Comparison of ENCODE assay signal across 28 cellular contexts in the genomic region with DNA sequence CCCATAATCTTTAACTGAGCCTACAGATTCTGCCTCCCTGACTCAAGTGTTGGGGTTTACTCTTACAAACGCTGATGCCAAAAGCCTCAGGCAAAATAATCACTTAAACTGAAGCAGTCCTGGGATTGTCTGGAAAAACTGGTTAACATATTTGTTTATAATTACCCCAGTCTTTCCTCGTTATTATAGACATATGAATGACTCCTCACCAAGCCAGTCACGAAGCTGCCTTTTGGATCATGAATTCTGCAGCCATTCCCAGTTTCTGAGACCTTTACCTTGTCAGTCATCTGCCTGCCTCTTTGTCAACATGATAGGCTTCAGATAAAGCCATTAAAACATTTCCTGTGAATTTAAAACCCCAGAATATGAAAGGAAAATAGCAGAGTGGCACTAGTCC. TPM values are rescaled to one million over a fixed set of nuclear protein-coding genes. Genes with fewer than 3 reads are reported as not detected.
DNase-seq lines count a peak whose midpoint lies in the region; ATAC-seq and TF ChIP-seq lines count a peak whose summit lies in the region.
"Had no signal": no experiment of that assay in that cellular context is flagged by ENCODE, and none has a peak within 500 bp of the region (broad histone marks: within the 10 kb centered on the region; RNA-seq: fewer than 3 reads in every experiment).

No MANE protein-coding gene starts in this region.

- H3K27me3 ChIP-seq in SK-N-SH (ENCODE audit: insufficient read depth) (no peaks in the 10 kb centered on the region), H7 (ENCODE audit: control insufficient read depth, insufficient read depth, low read length) (no peaks in the 10 kb centered on the region)
- H3K27me3 ChIP-seq: cardiac muscle cell, gastrocnemius medialis, neutrophil, right lobe of liver had no signal

- H3K4me1 ChIP-seq in SK-N-SH (ENCODE audit: control insufficient read depth in 1 of 2, insufficient read depth in 2 of 2, low read depth in 1 of 2, low read length in 1 of 2) = peaks cover 0 to 10% of the 10 kb centered on the region in 2 experiments; a peak in 3 of 4 replicates
- H3K4me1 ChIP-seq: gastrocnemius medialis, right lobe of liver had no signal

- no peaks in the 10 kb centered on the region for H3K79me2 ChIP-seq in SK-N-SH (ENCODE audit: insufficient read depth)

- peaks cover 0 to 13% (median 4%) of the 10 kb centered on the region in 5 experiments for H3K9me3 Mint-ChIP-seq in brain
- H3K9me3 Mint-ChIP-seq in mesothelial cell of epicardium = peaks cover 9% of the 10 kb centered on the region
- H3K9me3 Mint-ChIP-seq: activated T-helper 17 cell treated with anti-CD3 and anti-CD28 coated beads, Interleukin-2, amount 50 U/mL, for 72 hours; CD8-positive, alpha-beta T cell; type B pancreatic cell had no signal

- 52% methylated on average over 3 of the region's 3 CpGs for WGBS in SK-N-SH (ENCODE audit: low lambda C conversion rate)

- no peaks in the 10 kb centered on the region for H4K20me1 ChIP-seq in SK-N-SH (ENCODE audit: insufficient read depth)

- H3K4me2 ChIP-seq in SK-N-SH = no peak overlapping the region
- H3K4me2 ChIP-seq: A549 had no signal

- TF ChIP-seq RAD21 in SK-N-SH (IDR thresholded peaks at IDR 0.05; ENCODE audit: low read length) = no peak

- H3K27ac ChIP-seq in SK-N-SH (ENCODE audit: low read depth in 2 of 2, low read length in 1 of 2) = peak overlapping the region in 1 of 2 experiments; percentile 64; a peak in 1 of 4 replicates
- no peak overlapping the region for H3K27ac ChIP-seq in substantia nigra (ENCODE audit: low read depth, low read length, poor library complexity, severe bottlenecking)
- H3K27ac ChIP-seq: A549, cardiac muscle cell, coronary artery, gastrocnemius medialis, neutrophil, right lobe of liver had no signal

- H3K4me3 ChIP-seq in SK-N-SH (ENCODE audit: low read depth in 2 of 2, low read length in 1 of 2) = no peak overlapping the region
- H3K4me3 ChIP-seq in H7 (ENCODE audit: insufficient read depth, low read depth, low read length) = no peak overlapping the region
- H3K4me3 ChIP-seq: A549, cardiac muscle cell, coronary artery, gastrocnemius medialis, right lobe of liver had no signal

- H3F3A ChIP-seq in SK-N-SH (replicated peaks; ENCODE audit: insufficient read depth) = no peaks in the 10 kb centered on the region

- H3K36me3 ChIP-seq in SK-N-SH (replicated peaks in 1 of 2; ENCODE audit: control insufficient read depth in 1 of 2, insufficient read depth in 2 of 2, low read length in 1 of 2) (no peaks in the 10 kb centered on the region), H7 (replicated peaks; ENCODE audit: control insufficient read depth, insufficient read depth, low read length) (no peaks in the 10 kb centered on the region; the same call in none of the 2 replicates)
- H3K36me3 ChIP-seq: cardiac muscle cell, gastrocnemius medialis, neutrophil had no signal

- no peaks in the 10 kb centered on the region for H3K9me2 ChIP-seq in SK-N-SH

- no peak overlapping the region for H3K9ac ChIP-seq in SK-N-SH

- CTCF ChIA-PET in SK-N-SH (lab: Yijun Ruan, JAX) = interaction anchor here (1.2 to 1.5 kb wide), 3 partner anchors 17 to 67 kb away, joined by 3 to 4 read pairs (median 4); no protein-coding TSS in a partner anchor

- no peak overlapping the region for H2AFZ ChIP-seq in SK-N-SH (ENCODE audit: low read depth)

- H3K27me3 Mint-ChIP-seq in brain = no peaks in the 10 kb centered on the region
- no peaks in the 10 kb centered on the region for H3K27me3 Mint-ChIP-seq in mesothelial cell of epicardium (ENCODE audit: low read depth)
- H3K27me3 Mint-ChIP-seq: activated CD4-positive, alpha-beta T cell treated with anti-CD3 and anti-CD28 coated beads, Interleukin-2, amount 10 ng/mL, durations not matched to agents 7 days and 5 days; activated naive CD4-positive, alpha-beta T cell treated with anti-CD3 and anti-CD28 coated beads, Interleukin-2, amount 50 U/mL, for 24 hours; activated T-helper 17 cell treated with anti-CD3 and anti-CD28 coated beads, Interleukin-2, amount 50 U/mL, for 72 hours; effector memory CD8-positive, alpha-beta T cell; type B pancreatic cell had no signal

- H3K27ac Mint-ChIP-seq in brain (peak overlapping the region in 4 of 5 experiments; percentile 15 to 52 (median 45)), mesothelial cell of epicardium (peak overlapping the region; percentile 4)
- H3K27ac Mint-ChIP-seq: activated CD4-positive, alpha-beta T cell treated with anti-CD3 and anti-CD28 coated beads, Interleukin-2, amount 10 ng/mL, durations not matched to agents 7 days and 5 days; activated naive CD4-positive, alpha-beta T cell treated with anti-CD3 and anti-CD28 coated beads, Interleukin-2, amount 50 U/mL, for 24 hours; CD8-positive, alpha-beta T cell; type B pancreatic cell; WTC11 had no signal

- DNase-seq in SK-N-SH (peak; percentile 29), NCI-H2081 treated with DMSO at 0.1 percent for 48 hours (lab: John Stamatoyannopoulos, UW) (peak; percentile 51), mesothelial cell of epicardium (ENCODE audit: low spot score in 2 of 2, unreplicated experiment in 2 of 2) (no peak), T-helper 2 cell (no peak), H7 (no peak), substantia nigra (lab: John Stamatoyannopoulos, UW) (no peak)
- DNase-seq: activated CD4-positive, alpha-beta T cell treated with anti-CD3 and anti-CD28 coated beads, Interleukin-2, amount 10 ng/mL, durations not matched to agents 7 days and 5 days; activated CD8-positive, alpha-beta memory T cell treated with anti-CD3 and anti-CD28 coated beads, Interleukin-2, amount 50 U/mL, for 48 hours; CD8-positive, alpha-beta T cell; DMS 273 treated with DMSO at 0.1 percent for 48 hours; effector memory CD8-positive, alpha-beta T cell; gastrocnemius medialis; hypothalamus; mesendoderm; right lobe of liver; stimulated activated CD4-positive, alpha-beta T cell treated with anti-CD3 and anti-CD28 coated beads, Interleukin-12 subunit alpha, Interleukin-12 subunit beta, amount 100 ng/mL, for 4 hours; stimulated activated CD4-positive, alpha-beta T cell treated with anti-CD3 and anti-CD28 coated beads, Interleukin-4, amount 100 ng/mL, for 1 hour; T1000 had no signal

- H3K4me3 Mint-ChIP-seq in brain (no peak overlapping the region), mesothelial cell of epicardium (no peak overlapping the region)
- H3K4me3 Mint-ChIP-seq: activated CD4-positive, alpha-beta T cell treated with anti-CD3 and anti-CD28 coated beads, Interleukin-2, amount 10 ng/mL, durations not matched to agents 7 days and 5 days; activated naive CD4-positive, alpha-beta T cell treated with anti-CD3 and anti-CD28 coated beads, Interleukin-2, amount 50 U/mL, for 24 hours; activated T-helper 17 cell treated with anti-CD3 and anti-CD28 coated beads, Interleukin-2, amount 50 U/mL, for 72 hours; CD8-positive, alpha-beta T cell; effector memory CD8-positive, alpha-beta T cell; type B pancreatic cell; WTC11 had no signal

- ATAC-seq in SK-N-SH treated with all-trans-retinoic acid at 6 μM for 48 hours = no peak
- ATAC-seq: A549; activated T-helper 17 cell treated with anti-CD3 and anti-CD28 coated beads, Interleukin-2, amount 50 U/mL, for 72 hours; CD8-positive, alpha-beta T cell; effector memory CD8-positive, alpha-beta T cell; gastrocnemius medialis; right lobe of liver; WTC11 had no signal

- peaks cover 4% of the 10 kb centered on the region for H3K4me1 Mint-ChIP-seq in brain
- peaks cover 19% of the 10 kb centered on the region for H3K4me1 Mint-ChIP-seq in mesothelial cell of epicardium

- no peaks in the 10 kb centered on the region for H3K9me3 ChIP-seq in SK-N-SH
- H3K9me3 ChIP-seq: A549, gastrocnemius medialis, neutrophil, right lobe of liver had no signal

- H3K36me3 Mint-ChIP-seq in brain (peaks cover 30% of the 10 kb centered on the region), mesothelial cell of epicardium (peaks cover 4% of the 10 kb centered on the region)

- TF ChIP-seq CTCF in SK-N-SH (IDR thresholded peaks at IDR 0.05) = no peak
- TF ChIP-seq CTCF in brain (conservative IDR thresholded peaks at IDR 0.05) = no peak
- no peak for TF ChIP-seq CTCF in mesothelial cell of epicardium (IDR thresholded peaks at IDR 0.05; ENCODE audit: unreplicated experiment)

- no peak for TF ChIP-seq EP300 in SK-N-SH (IDR thresholded peaks at IDR 0.05; ENCODE audit: borderline replicate concordance in 1 of 2, low read depth in 1 of 2, low read length in 1 of 2)

- POLR2A ChIA-PET in SK-N-SH (lab: Yijun Ruan, JAX) = no interaction called here

TF ChIP-seq in SK-N-SH, 30 proteins besides CTCF, POLR2A, EP300 and RAD21:
- TF ChIP-seq ELF1 (IDR thresholded peaks at IDR 0.05) (no peak), FOXJ3 (CRISPR knock-in tag; IDR thresholded peaks at IDR 0.05) (no peak), SMC3 (IDR thresholded peaks at IDR 0.05; ENCODE audit: low read depth, low read length) (no peak)

TF ChIP-seq in SK-N-SH treated with all-trans-retinoic acid at 6 μM for 48 hours, 23 proteins besides CTCF, POLR2A, EP300 and RAD21 (continues in another document):
- TF ChIP-seq ZFP30 (CRISPR knock-in tag; IDR thresholded peaks at IDR 0.05) (no peak), ZNF565 (CRISPR knock-in tag; conservative IDR thresholded peaks at IDR 0.05; ENCODE audit: low read depth) (no peak), TCF4 (CRISPR knock-in tag; IDR thresholded peaks at IDR 0.05; ENCODE audit: borderline replicate concordance) (no peak), ZC3H10 (CRISPR knock-in tag; IDR thresholded peaks at IDR 0.05) (no peak), CSDC2 (CRISPR knock-in tag; IDR thresholded peaks at IDR 0.05) (no peak)
- TF ChIP-seq, protein P1, sequence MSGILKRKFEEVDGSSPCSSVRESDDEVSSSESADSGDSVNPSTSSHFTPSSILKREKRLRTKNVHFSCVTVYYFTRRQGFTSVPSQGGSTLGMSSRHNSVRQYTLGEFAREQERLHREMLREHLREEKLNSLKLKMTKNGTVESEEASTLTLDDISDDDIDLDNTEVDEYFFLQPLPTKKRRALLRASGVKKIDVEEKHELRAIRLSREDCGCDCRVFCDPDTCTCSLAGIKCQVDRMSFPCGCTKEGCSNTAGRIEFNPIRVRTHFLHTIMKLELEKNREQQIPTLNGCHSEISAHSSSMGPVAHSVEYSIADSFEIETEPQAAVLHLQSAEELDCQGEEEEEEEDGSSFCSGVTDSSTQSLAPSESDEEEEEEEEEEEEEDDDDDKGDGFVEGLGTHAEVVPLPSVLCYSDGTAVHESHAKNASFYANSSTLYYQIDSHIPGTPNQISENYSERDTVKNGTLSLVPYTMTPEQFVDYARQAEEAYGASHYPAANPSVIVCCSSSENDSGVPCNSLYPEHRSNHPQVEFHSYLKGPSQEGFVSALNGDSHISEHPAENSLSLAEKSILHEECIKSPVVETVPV (CRISPR knock-in tag; IDR thresholded peaks at IDR 0.05) = no peak

RNA-seq across cellular contexts. Expression of a gene that starts 46.4 kb away (rescaled TPM):
- polyA plus RNA-seq in SK-N-SH (2012; rRNA removed) (2.5 and 3.5 TPM in 2 replicates), brain (ENCODE audit: insufficient read depth, low read depth, low replicate concordance) (8.5 TPM)
- polyA plus RNA-seq in SK-N-SH (2012; cell fraction: cytosol; rRNA removed) = 3.5 and 3.7 TPM in 2 replicates
- polyA plus RNA-seq in SK-N-SH (2012; cell fraction: nucleus; rRNA removed) = 1.6 and 4.0 TPM in 2 replicates
- total RNA-seq in mesothelial cell of epicardium = 11.4 to 12.8 TPM (median 11.9 TPM) in 3 replicates
- 12.5 and 14.9 TPM in 2 replicates for total RNA-seq in H7 (2014; rRNA removed; shearing (Covaris generic))

Comparison
In these comparisons a context has a peak if more than half of its experiments do, and no peak if none do; other contexts are left out.
1. DNase-seq: peak in SK-N-SH (single experiment) and NCI-H2081 treated with DMSO at 0.1 percent for 48 hours (single experiment); none in mesothelial cell of epicardium (0 of 2), T-helper 2 cell (0 of 5), H7 (single experiment) and substantia nigra (0 of 49).